In the genomic region with DNA sequence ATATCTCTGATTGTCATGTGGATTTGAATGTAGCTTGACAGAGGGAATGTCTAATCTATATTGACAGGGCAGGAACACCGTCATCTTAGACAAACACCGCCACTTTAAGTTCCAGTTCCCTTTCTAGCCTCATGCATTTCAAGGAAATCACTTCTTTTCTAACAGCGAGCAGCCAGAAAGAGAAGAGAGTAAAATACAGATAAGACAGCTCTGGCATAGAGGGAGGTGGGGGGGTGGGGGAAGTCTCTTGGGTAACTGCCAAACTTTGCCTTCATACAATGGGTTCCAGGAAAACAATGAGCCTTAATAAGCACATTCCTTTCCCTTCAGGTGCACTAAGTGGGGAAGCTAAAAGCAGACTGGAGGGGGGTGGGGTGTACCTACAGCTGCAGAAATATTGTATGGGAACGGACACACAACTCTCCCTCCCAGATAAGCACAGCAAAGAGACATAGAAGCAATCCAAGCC, we compare ENCODE assay signal across 1 cellular context.
TF ChIP-seq lines count a peak whose summit lies in the region.

No MANE protein-coding gene starts in this region.

TF ChIP-seq in K562, 482 proteins besides CTCF, POLR2A, EP300 and RAD21 (continued from another document and continues in another):
- TF ChIP-seq, protein P1, sequence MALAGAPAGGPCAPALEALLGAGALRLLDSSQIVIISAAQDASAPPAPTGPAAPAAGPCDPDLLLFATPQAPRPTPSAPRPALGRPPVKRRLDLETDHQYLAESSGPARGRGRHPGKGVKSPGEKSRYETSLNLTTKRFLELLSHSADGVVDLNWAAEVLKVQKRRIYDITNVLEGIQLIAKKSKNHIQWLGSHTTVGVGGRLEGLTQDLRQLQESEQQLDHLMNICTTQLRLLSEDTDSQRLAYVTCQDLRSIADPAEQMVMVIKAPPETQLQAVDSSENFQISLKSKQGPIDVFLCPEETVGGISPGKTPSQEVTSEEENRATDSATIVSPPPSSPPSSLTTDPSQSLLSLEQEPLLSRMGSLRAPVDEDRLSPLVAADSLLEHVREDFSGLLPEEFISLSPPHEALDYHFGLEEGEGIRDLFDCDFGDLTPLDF (CRISPR knock-in tag; IDR thresholded peaks at IDR 0.05) = no peak
- TF ChIP-seq NBN (IDR thresholded peaks at IDR 0.05; ENCODE audit: low read depth) (peak; percentile 75; the same call in 1 of the 2 replicates), NCOA1 (IDR thresholded peaks at IDR 0.05; ENCODE audit: low read depth) (peak; percentile 52; the same call in 1 of the 2 replicates), TOE1 (IDR thresholded peaks at IDR 0.05; ENCODE audit: borderline replicate concordance) (peak; percentile 50; the same call in 1 of the 2 replicates), TOE1 (CRISPR knock-in tag; IDR thresholded peaks at IDR 0.05; ENCODE audit: borderline replicate concordance, low read depth) (no peak), JUND (IDR thresholded peaks at IDR 0.05; ENCODE audit: borderline replicate concordance, low read depth, low read length) (no peak), JUND (tag; IDR thresholded peaks at IDR 0.05; ENCODE audit: borderline replicate concordance, low read depth, low read length) (peak; percentile 23; the same call in 1 of the 3 replicates), SOX6 (IDR thresholded peaks at IDR 0.05) (peak; percentile 97), SPI1 (IDR thresholded peaks at IDR 0.05; ENCODE audit: borderline replicate concordance, low read depth, low read length) (peak; percentile 78; the same call in 1 of the 2 replicates), JUN (IDR thresholded peaks at IDR 0.05; ENCODE audit: borderline replicate concordance, low read depth, low read length) (no peak), JUN (CRISPR knock-in tag; IDR thresholded peaks at IDR 0.05; ENCODE audit: borderline replicate concordance) (no peak), MAFK (IDR thresholded peaks at IDR 0.05; ENCODE audit: low read length) (no peak), CBX3 (IDR thresholded peaks at IDR 0.05; ENCODE audit: borderline replicate concordance in 1 of 2, low read length in 2 of 2) (0 out of 3 replicates have a peak, but pooled peaks of 1 of the 2 experiments have one; percentile 44), LCOR (CRISPR knock-in tag; IDR thresholded peaks at IDR 0.05) (no peak), ZNF263 (CRISPR knock-in tag; IDR thresholded peaks at IDR 0.05; ENCODE audit: borderline replicate concordance) (no peak), RCOR1 (IDR thresholded peaks at IDR 0.05; ENCODE audit: borderline replicate concordance in 1 of 2, low read depth in 2 of 2, low read length in 2 of 2) (peak in 1 of 2 experiments; percentile 91; a peak in 3 of 4 replicates), SMARCA4 (IDR thresholded peaks at IDR 0.05) (peak; percentile 76), SMARCC2 (IDR thresholded peaks at IDR 0.05; ENCODE audit: low read depth) (peak; percentile 58; the same call in 1 of the 2 replicates), TEAD4 (IDR thresholded peaks at IDR 0.05; ENCODE audit: low read length) (peak; percentile 81), TEAD4 (CRISPR knock-in tag; IDR thresholded peaks at IDR 0.05; ENCODE audit: borderline replicate concordance) (no peak), HDAC1 (IDR thresholded peaks at IDR 0.05) (peak in 1 of 2 experiments; percentile 50; a peak in 1 of 4 replicates), THRAP3 (IDR thresholded peaks at IDR 0.05; ENCODE audit: borderline replicate concordance) (no peak), NR2C1 (IDR thresholded peaks at IDR 0.05) (no peak), NR2C1 (tag; IDR thresholded peaks at IDR 0.05) (no peak), HDAC3 (IDR thresholded peaks at IDR 0.05; ENCODE audit: borderline replicate concordance, partially characterized antibody) (peak; percentile 66), KHSRP (IDR thresholded peaks at IDR 0.05) (no peak), ETV1 (tag; conservative IDR thresholded peaks at IDR 0.05; ENCODE audit: low read depth) (no peak), MTA3 (IDR thresholded peaks at IDR 0.05; ENCODE audit: borderline replicate concordance) (peak; percentile 43; the same call in 1 of the 2 replicates), SMARCE1 (IDR thresholded peaks at IDR 0.05) (peak; percentile 58), FOXA3 (CRISPR knock-in tag; conservative IDR thresholded peaks at IDR 0.05 in 1 of 2, IDR thresholded peaks at IDR 0.05 in 1 of 2) (peak; percentile 17 to 55; a peak in 1 of 4 replicates), PML (IDR thresholded peaks at IDR 0.05; ENCODE audit: low read length) (no peak), STAT5A (IDR thresholded peaks at IDR 0.05; ENCODE audit: borderline replicate concordance, low read length) (peak; percentile 72), GATAD2B (IDR thresholded peaks at IDR 0.05; ENCODE audit: borderline replicate concordance) (0 out of 2 replicates have a peak, but pooled peaks have one; percentile 35), MTA1 (IDR thresholded peaks at IDR 0.05; ENCODE audit: borderline replicate concordance) (0 out of 2 replicates have a peak, but pooled peaks have one; percentile 47), NFE2 (IDR thresholded peaks at IDR 0.05; ENCODE audit: low read depth) (no peak), PRPF4 (IDR thresholded peaks at IDR 0.05; ENCODE audit: insufficient read depth, low read depth, low read length, poor library complexity, severe bottlenecking) (no peak), PHF21A (IDR thresholded peaks at IDR 0.05; ENCODE audit: borderline replicate concordance, low read depth) (peak; percentile 91; the same call in 1 of the 2 replicates), CC2D1A (IDR thresholded peaks at IDR 0.05) (peak; percentile 25; the same call in 1 of the 2 replicates), DACH1 (IDR thresholded peaks at IDR 0.05; ENCODE audit: partially characterized antibody) (peak; percentile 25)
- TF ChIP-seq, protein P2, sequence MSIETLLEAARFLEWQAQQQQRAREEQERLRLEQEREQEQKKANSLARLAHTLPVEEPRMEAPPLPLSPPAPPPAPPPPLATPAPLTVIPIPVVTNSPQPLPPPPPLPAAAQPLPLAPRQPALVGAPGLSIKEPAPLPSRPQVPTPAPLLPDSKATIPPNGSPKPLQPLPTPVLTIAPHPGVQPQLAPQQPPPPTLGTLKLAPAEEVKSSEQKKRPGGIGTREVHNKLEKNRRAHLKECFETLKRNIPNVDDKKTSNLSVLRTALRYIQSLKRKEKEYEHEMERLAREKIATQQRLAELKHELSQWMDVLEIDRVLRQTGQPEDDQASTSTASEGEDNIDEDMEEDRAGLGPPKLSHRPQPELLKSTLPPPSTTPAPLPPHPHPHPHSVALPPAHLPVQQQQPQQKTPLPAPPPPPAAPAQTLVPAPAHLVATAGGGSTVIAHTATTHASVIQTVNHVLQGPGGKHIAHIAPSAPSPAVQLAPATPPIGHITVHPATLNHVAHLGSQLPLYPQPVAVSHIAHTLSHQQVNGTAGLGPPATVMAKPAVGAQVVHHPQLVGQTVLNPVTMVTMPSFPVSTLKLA (conservative IDR thresholded peaks at IDR 0.05) = peak in 1 of 2 experiments; percentile 71; a peak in 2 of 4 replicates
- TF ChIP-seq, protein P3, sequence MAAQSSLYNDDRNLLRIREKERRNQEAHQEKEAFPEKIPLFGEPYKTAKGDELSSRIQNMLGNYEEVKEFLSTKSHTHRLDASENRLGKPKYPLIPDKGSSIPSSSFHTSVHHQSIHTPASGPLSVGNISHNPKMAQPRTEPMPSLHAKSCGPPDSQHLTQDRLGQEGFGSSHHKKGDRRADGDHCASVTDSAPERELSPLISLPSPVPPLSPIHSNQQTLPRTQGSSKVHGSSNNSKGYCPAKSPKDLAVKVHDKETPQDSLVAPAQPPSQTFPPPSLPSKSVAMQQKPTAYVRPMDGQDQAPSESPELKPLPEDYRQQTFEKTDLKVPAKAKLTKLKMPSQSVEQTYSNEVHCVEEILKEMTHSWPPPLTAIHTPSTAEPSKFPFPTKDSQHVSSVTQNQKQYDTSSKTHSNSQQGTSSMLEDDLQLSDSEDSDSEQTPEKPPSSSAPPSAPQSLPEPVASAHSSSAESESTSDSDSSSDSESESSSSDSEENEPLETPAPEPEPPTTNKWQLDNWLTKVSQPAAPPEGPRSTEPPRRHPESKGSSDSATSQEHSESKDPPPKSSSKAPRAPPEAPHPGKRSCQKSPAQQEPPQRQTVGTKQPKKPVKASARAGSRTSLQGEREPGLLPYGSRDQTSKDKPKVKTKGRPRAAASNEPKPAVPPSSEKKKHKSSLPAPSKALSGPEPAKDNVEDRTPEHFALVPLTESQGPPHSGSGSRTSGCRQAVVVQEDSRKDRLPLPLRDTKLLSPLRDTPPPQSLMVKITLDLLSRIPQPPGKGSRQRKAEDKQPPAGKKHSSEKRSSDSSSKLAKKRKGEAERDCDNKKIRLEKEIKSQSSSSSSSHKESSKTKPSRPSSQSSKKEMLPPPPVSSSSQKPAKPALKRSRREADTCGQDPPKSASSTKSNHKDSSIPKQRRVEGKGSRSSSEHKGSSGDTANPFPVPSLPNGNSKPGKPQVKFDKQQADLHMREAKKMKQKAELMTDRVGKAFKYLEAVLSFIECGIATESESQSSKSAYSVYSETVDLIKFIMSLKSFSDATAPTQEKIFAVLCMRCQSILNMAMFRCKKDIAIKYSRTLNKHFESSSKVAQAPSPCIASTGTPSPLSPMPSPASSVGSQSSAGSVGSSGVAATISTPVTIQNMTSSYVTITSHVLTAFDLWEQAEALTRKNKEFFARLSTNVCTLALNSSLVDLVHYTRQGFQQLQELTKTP (IDR thresholded peaks at IDR 0.05; ENCODE audit: low read depth in 1 of 2, partially characterized antibody in 2 of 2) = no peak
- TF ChIP-seq, protein P4, sequence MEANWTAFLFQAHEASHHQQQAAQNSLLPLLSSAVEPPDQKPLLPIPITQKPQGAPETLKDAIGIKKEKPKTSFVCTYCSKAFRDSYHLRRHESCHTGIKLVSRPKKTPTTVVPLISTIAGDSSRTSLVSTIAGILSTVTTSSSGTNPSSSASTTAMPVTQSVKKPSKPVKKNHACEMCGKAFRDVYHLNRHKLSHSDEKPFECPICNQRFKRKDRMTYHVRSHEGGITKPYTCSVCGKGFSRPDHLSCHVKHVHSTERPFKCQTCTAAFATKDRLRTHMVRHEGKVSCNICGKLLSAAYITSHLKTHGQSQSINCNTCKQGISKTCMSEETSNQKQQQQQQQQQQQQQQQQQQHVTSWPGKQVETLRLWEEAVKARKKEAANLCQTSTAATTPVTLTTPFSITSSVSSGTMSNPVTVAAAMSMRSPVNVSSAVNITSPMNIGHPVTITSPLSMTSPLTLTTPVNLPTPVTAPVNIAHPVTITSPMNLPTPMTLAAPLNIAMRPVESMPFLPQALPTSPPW (CRISPR knock-in tag; IDR thresholded peaks at IDR 0.05) = peak; percentile 75
- TF ChIP-seq, protein P5, sequence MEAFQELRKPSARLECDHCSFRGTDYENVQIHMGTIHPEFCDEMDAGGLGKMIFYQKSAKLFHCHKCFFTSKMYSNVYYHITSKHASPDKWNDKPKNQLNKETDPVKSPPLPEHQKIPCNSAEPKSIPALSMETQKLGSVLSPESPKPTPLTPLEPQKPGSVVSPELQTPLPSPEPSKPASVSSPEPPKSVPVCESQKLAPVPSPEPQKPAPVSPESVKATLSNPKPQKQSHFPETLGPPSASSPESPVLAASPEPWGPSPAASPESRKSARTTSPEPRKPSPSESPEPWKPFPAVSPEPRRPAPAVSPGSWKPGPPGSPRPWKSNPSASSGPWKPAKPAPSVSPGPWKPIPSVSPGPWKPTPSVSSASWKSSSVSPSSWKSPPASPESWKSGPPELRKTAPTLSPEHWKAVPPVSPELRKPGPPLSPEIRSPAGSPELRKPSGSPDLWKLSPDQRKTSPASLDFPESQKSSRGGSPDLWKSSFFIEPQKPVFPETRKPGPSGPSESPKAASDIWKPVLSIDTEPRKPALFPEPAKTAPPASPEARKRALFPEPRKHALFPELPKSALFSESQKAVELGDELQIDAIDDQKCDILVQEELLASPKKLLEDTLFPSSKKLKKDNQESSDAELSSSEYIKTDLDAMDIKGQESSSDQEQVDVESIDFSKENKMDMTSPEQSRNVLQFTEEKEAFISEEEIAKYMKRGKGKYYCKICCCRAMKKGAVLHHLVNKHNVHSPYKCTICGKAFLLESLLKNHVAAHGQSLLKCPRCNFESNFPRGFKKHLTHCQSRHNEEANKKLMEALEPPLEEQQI (IDR thresholded peaks at IDR 0.05) = peak; percentile 54; the same call in 1 of the 2 replicates
- TF ChIP-seq, protein P6, sequence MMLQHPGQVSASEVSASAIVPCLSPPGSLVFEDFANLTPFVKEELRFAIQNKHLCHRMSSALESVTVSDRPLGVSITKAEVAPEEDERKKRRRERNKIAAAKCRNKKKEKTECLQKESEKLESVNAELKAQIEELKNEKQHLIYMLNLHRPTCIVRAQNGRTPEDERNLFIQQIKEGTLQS (IDR thresholded peaks at IDR 0.05) = peak; percentile 23; the same call in 1 of the 2 replicates
- TF ChIP-seq, protein P6 (CRISPR knock-in tag; conservative IDR thresholded peaks at IDR 0.05) = no peak
- TF ChIP-seq, protein P7, sequence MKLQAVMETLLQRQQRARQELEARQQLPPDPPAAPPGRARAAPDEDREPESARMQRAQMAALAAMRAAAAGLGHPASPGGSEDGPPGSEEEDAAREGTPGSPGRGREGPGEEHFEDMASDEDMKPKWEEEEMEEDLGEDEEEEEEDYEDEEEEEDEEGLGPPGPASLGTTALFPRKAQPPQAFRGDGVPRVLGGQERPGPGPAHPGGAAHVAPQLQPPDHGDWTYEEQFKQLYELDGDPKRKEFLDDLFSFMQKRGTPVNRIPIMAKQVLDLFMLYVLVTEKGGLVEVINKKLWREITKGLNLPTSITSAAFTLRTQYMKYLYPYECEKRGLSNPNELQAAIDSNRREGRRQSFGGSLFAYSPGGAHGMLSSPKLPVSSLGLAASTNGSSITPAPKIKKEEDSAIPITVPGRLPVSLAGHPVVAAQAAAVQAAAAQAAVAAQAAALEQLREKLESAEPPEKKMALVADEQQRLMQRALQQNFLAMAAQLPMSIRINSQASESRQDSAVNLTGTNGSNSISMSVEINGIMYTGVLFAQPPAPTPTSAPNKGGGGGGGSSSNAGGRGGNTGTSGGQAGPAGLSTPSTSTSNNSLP (IDR thresholded peaks at IDR 0.05; ENCODE audit: borderline replicate concordance, low read depth, low read length) = 0 out of 2 replicates have a peak, but pooled peaks have one; percentile 23
- TF ChIP-seq, protein P8, sequence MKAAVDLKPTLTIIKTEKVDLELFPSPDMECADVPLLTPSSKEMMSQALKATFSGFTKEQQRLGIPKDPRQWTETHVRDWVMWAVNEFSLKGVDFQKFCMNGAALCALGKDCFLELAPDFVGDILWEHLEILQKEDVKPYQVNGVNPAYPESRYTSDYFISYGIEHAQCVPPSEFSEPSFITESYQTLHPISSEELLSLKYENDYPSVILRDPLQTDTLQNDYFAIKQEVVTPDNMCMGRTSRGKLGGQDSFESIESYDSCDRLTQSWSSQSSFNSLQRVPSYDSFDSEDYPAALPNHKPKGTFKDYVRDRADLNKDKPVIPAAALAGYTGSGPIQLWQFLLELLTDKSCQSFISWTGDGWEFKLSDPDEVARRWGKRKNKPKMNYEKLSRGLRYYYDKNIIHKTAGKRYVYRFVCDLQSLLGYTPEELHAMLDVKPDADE (conservative IDR thresholded peaks at IDR 0.05; ENCODE audit: control insufficient read depth, low read depth, low read length) = no peak
- TF ChIP-seq, protein P9, sequence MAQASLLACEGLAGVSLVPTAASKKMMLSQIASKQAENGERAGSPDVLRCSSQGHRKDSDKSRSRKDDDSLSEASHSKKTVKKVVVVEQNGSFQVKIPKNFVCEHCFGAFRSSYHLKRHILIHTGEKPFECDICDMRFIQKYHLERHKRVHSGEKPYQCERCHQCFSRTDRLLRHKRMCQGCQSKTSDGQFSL (CRISPR knock-in tag; IDR thresholded peaks at IDR 0.05) = peak; percentile 43; the same call in 1 of the 2 replicates
- TF ChIP-seq, protein P9 (tag; IDR thresholded peaks at IDR 0.05) = no peak
